ENCODE assay signal across 21 cellular contexts in the genomic region with DNA sequence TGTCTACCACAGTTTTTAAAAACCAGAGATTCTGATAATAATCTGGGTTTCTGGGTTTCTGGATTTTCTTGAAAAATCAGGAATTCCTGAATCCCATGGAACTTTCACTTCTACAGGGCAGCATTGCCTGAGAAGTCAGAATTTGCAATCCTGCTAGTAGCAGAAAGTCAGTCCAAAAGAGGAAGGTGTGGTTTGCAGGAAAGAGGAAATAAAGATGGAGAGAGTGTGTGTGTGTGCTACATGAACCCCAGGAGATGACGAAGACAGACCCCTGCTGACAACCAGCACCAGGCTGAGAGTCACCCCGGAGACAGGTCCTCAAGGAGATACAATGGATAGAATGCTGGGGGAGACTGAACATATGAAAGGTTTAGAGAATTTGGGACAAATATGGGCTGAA.
DNase-seq lines count a peak whose midpoint lies in the region; ATAC-seq and TF ChIP-seq lines count a peak whose summit lies in the region.
"Had no signal": no experiment of that assay in that cellular context is flagged by ENCODE, and none has a peak within 500 bp of the region (broad histone marks: within the 10 kb centered on the region; RNA-seq: fewer than 3 reads in every experiment).

No MANE protein-coding gene starts in this region.

- H3K4me3 ChIP-seq in neutrophil (ENCODE audit: low read depth in 1 of 2, low read length in 1 of 2) = peak overlapping the region in 1 of 2 experiments; percentile 22
- H3K4me3 ChIP-seq: thyroid gland had no signal

- ATAC-seq in HG02852 (IDR thresholded peaks at IDR 0.05; ENCODE audit: unreplicated experiment) (no peak), HG02981 (IDR thresholded peaks at IDR 0.05; ENCODE audit: unreplicated experiment) (no peak)
- ATAC-seq: activated CD4-positive, alpha-beta T cell treated with anti-CD3 and anti-CD28 coated beads for 36 hours; activated naive CD4-positive, alpha-beta T cell treated with anti-CD3 and anti-CD28 coated beads, Interleukin-2, amount 50 U/mL, for 72 hours; foreskin keratinocyte; PC-3 had no signal

- no peaks in the 10 kb centered on the region for H3K27me3 ChIP-seq in neutrophil
- H3K27me3 ChIP-seq: thyroid gland had no signal

- DNase-seq in GF-D8 (lab: John Stamatoyannopoulos, UW) (peak; percentile 89), NOMO-1 treated with dmso at 0.1 percent for 144 hours (lab: John Stamatoyannopoulos, UW; ENCODE audit: unreplicated experiment) (peak; percentile 94), caudate nucleus (lab: John Stamatoyannopoulos, UW) (peak in 1 of 61 donors; percentile 2), NCI-H2029 (lab: John Stamatoyannopoulos, UW) (no peak)
- DNase-seq in stimulated activated CD4-positive, alpha-beta T cell treated with anti-CD3 and anti-CD28 coated beads, Interleukin-4, amount 100 ng/mL, for 4 hours = no peak
- DNase-seq: activated CD4-positive, alpha-beta T cell treated with anti-CD3 and anti-CD28 coated beads for 36 hours; DND-41; endodermal cell; foreskin keratinocyte; NCI-H1092; NCI-H226; PC-3; stimulated activated CD4-positive, alpha-beta T cell treated with anti-CD3 and anti-CD28 coated beads, Interleukin-1b, Interleukin-23, amount 100 ng/mL, for 48 hours; stimulated activated CD8-positive, alpha-beta memory T cell treated with anti-CD3 and anti-CD28 coated beads, Interleukin-4, amount 100 ng/mL, for 48 hours; T-helper 1 cell; thyroid gland had no signal

- TF ChIP-seq CTCF in neutrophil (IDR thresholded peaks at IDR 0.05) = peak; percentile 12

- peaks cover 4% of the 10 kb centered on the region for H3K9me3 ChIP-seq in neutrophil
- H3K9me3 ChIP-seq: thyroid gland had no signal

- peaks cover 40% of the 10 kb centered on the region in 2 experiments for H3K4me1 ChIP-seq in neutrophil (ENCODE audit: control insufficient read depth in 1 of 2, insufficient read depth in 1 of 2, low read depth in 1 of 2, low read length in 1 of 2)
- H3K4me1 ChIP-seq: foreskin keratinocyte, thyroid gland had no signal

- H3K36me3 ChIP-seq in neutrophil = no peaks in the 10 kb centered on the region
- H3K36me3 ChIP-seq: thyroid gland had no signal

- H3K27ac ChIP-seq in caudate nucleus (ENCODE audit: low read depth, low read length) = peak overlapping the region; percentile 28
- peak overlapping the region; percentile 84 for H3K27ac ChIP-seq in neutrophil
- H3K27ac ChIP-seq: C4-2B, foreskin keratinocyte, thyroid gland had no signal

Comparison
In these comparisons a context has a peak if more than half of its experiments do, and no peak if none do; other contexts are left out.
1. DNase-seq: peak in GF-D8 (single experiment) and NOMO-1 treated with dmso at 0.1 percent for 144 hours (single experiment); none in NCI-H2029 (single experiment) and stimulated activated CD4-positive, alpha-beta T cell treated with anti-CD3 and anti-CD28 coated beads, Interleukin-4, amount 100 ng/mL, for 4 hours (0 of 2).